ENCODE assay signal across 26 cellular contexts in genomic region chr13:60327551-60327950, GRCh38.
A peak's percentile ranks its signal among the peaks of the same experiment; 100 is the strongest.
DNase-seq lines count a peak whose midpoint lies in the region; ATAC-seq and TF ChIP-seq lines count a peak whose summit lies in the region.
"Had no signal": no experiment of that assay in that cellular context is flagged by ENCODE, and none has a peak within 500 bp of the region (broad histone marks: within the 10 kb centered on the region; RNA-seq: fewer than 3 reads in every experiment).

No MANE protein-coding gene starts in this region.

- H3K27ac ChIP-seq in BLaER1 treated with 17β-estradiol and CSF1 and Interleukin-3, amounts not matched to agents 10 nM and 100 nM, result no peak overlapping the region
- H3K27ac ChIP-seq in SK-N-MC (peak overlapping the region; percentile 82), neural cell (ENCODE audit: low read length) (no peak overlapping the region)
- H3K27ac ChIP-seq: right atrium auricular region, thyroid gland had no signal

- peak overlapping the region in 10 of 11 experiments; percentile 18 to 63 (median 34); a peak in 14 of 22 replicates for H3K4me2 ChIP-seq in BLaER1 treated with 17β-estradiol and CSF1 and Interleukin-3, amounts not matched to agents 10 nM and 100 nM
- H3K4me2 ChIP-seq in neural cell (ENCODE audit: low read length), result no peak overlapping the region
- H3K4me2 ChIP-seq: SK-N-SH had no signal

- H3K4me1 ChIP-seq in BLaER1 treated with 17β-estradiol and CSF1 and Interleukin-3, amounts not matched to agents 10 nM and 100 nM, result peaks cover 13 to 19% (median 16%) of the 10 kb centered on the region in 10 experiments; a peak in 18 of 20 replicates
- H3K4me1 ChIP-seq in endocrine pancreas (ENCODE audit: control insufficient read depth, insufficient read depth, low read length), result peaks cover 7% of the 10 kb centered on the region
- peaks cover 45% of the 10 kb centered on the region for H3K4me1 ChIP-seq in Caco-2
- H3K4me1 ChIP-seq: thyroid gland had no signal

- H3K27me3 ChIP-seq in BLaER1 treated with 17β-estradiol and CSF1 and Interleukin-3, amounts not matched to agents 10 nM and 100 nM, result no peaks in the 10 kb centered on the region
- H3K27me3 ChIP-seq in endocrine pancreas (ENCODE audit: control insufficient read depth, insufficient read depth, low read length) (no peaks in the 10 kb centered on the region), neural cell (ENCODE audit: insufficient read depth, low read depth, low read length) (no peaks in the 10 kb centered on the region), Caco-2 (replicated peaks; ENCODE audit: control insufficient read depth, insufficient read depth, low read length) (no peaks in the 10 kb centered on the region)
- H3K27me3 ChIP-seq: right atrium auricular region, thyroid gland had no signal

- no peak overlapping the region for H3K4me3 Mint-ChIP-seq in Caco-2 (ENCODE audit: unreplicated experiment)
- H3K4me3 Mint-ChIP-seq: activated CD4-positive, alpha-beta T cell treated with anti-CD3 and anti-CD28 coated beads, Interleukin-2, amount 10 ng/mL, durations not matched to agents 7 days and 5 days; activated T-cell treated with anti-CD3 and anti-CD28 coated beads, Interleukin-2, amount 50 U/mL, for 72 hours; CD4-positive, CD25-positive, alpha-beta regulatory T cell; T-helper 17 cell had no signal

- H3K4me3 ChIP-seq in BLaER1 treated with 17β-estradiol and CSF1 and Interleukin-3, amounts not matched to agents 10 nM and 100 nM, result no peak overlapping the region
- H3K4me3 ChIP-seq in SK-N-MC (no peak overlapping the region), endocrine pancreas (ENCODE audit: control insufficient read depth, insufficient read depth, low read length) (peak overlapping the region; percentile 22), neural cell (ENCODE audit: low read length) (no peak overlapping the region), Caco-2 (ENCODE audit: low read depth, low read length) (no peak overlapping the region)
- H3K4me3 ChIP-seq: right atrium auricular region, thyroid gland had no signal

- H3K27me3 Mint-ChIP-seq in Caco-2 (ENCODE audit: insufficient read depth, unreplicated experiment), result no peaks in the 10 kb centered on the region

- ATAC-seq in GM21825 (IDR thresholded peaks at IDR 0.05; ENCODE audit: unreplicated experiment) (no peak), GM18517 (IDR thresholded peaks at IDR 0.05; ENCODE audit: unreplicated experiment) (no peak), left lobe of liver (no peak)
- ATAC-seq: activated T-cell treated with anti-CD3 and anti-CD28 coated beads, Interleukin-2, amount 50 U/mL, for 72 hours; stimulated activated naive CD8-positive, alpha-beta T cell treated with anti-CD3 and anti-CD28 coated beads, Interleukin-15, Interleukin-2, amounts not matched to agents 100 U/mL and 50 U/mL, for 24 hours; T-helper 17 cell had no signal

- H3K9me3 ChIP-seq in BLaER1 treated with 17β-estradiol and CSF1 and Interleukin-3, amounts not matched to agents 10 nM and 100 nM (replicated peaks in 1 of 11), result no peaks in the 10 kb centered on the region
- peaks cover under 1% of the 10 kb centered on the region; the same call in 1 of the 2 replicates for H3K9me3 ChIP-seq in SK-N-MC (ENCODE audit: low read depth, low read length)
- H3K9me3 ChIP-seq in endocrine pancreas (ENCODE audit: control insufficient read depth, low read length), result no peaks in the 10 kb centered on the region
- H3K9me3 ChIP-seq in neural cell (ENCODE audit: low read length), result no peaks in the 10 kb centered on the region
- H3K9me3 ChIP-seq in Caco-2, result no peaks in the 10 kb centered on the region
- H3K9me3 ChIP-seq: right atrium auricular region, SK-N-SH, thyroid gland had no signal

- no peak overlapping the region for H3K27ac Mint-ChIP-seq in Caco-2 (ENCODE audit: unreplicated experiment)
- H3K27ac Mint-ChIP-seq: activated CD4-positive, alpha-beta T cell treated with anti-CD3 and anti-CD28 coated beads, Interleukin-2, amount 10 ng/mL, durations not matched to agents 7 days and 5 days; activated T-cell treated with anti-CD3 and anti-CD28 coated beads, Interleukin-2, amount 50 U/mL, for 72 hours; T-helper 17 cell had no signal

- intact Hi-C loops in Caco-2 (cut with micrococcal nuclease; ENCODE audit: unreplicated experiment), result loop anchor here (10.0 kb wide), 1 partner anchor 193 kb away; no protein-coding TSS in a partner anchor

- H3K36me3 ChIP-seq in BLaER1 treated with 17β-estradiol and CSF1 and Interleukin-3, amounts not matched to agents 10 nM and 100 nM, result no peaks in the 10 kb centered on the region
- peaks cover 1% of the 10 kb centered on the region; the same call in 1 of the 2 replicates for H3K36me3 ChIP-seq in SK-N-MC (ENCODE audit: insufficient read depth, low read length)
- no peaks in the 10 kb centered on the region for H3K36me3 ChIP-seq in endocrine pancreas (ENCODE audit: control insufficient read depth, insufficient read depth, low read length)
- H3K36me3 ChIP-seq in neural cell (ENCODE audit: insufficient read depth, low read length), result no peaks in the 10 kb centered on the region
- H3K36me3 ChIP-seq in Caco-2 (ENCODE audit: control insufficient read depth, insufficient read depth, low read length), result no peaks in the 10 kb centered on the region
- H3K36me3 ChIP-seq: right atrium auricular region, thyroid gland had no signal

- DNase-seq in SK-N-MC (ENCODE audit: low read depth, low spot score), result no peak
- DNase-seq in Caco-2, result no peak
- no peak for DNase-seq in left lobe of liver (ENCODE audit: low spot score)
- DNase-seq: activated CD4-positive, alpha-beta T cell treated with anti-CD3 and anti-CD28 coated beads, Interleukin-2, amount 10 ng/mL, durations not matched to agents 7 days and 5 days; activated naive CD4-positive, alpha-beta T cell treated with Interleukin-2 at 50 U/mL for 16 hours; activated T-cell treated with anti-CD3 and anti-CD28 coated beads, Interleukin-2, amount 50 U/mL, for 72 hours; amniotic stem cell; CD4-positive, CD25-positive, alpha-beta regulatory T cell; cortex of kidney; DMS 273 treated with DMSO at 0.1 percent for 48 hours; MM.1S; NCI-H187; NCI-H2171 treated with DMSO at 0.1 percent for 48 hours; NCI-H526 treated with DMSO at 0.1 percent for 48 hours; SK-N-SH; stimulated activated CD4-positive, alpha-beta T cell treated with anti-CD3 and anti-CD28 coated beads, Interleukin-12 subunit alpha, Interleukin-12 subunit beta, amount 100 ng/mL, for 4 hours; stimulated activated CD4-positive, alpha-beta T cell treated with anti-CD3 and anti-CD28 coated beads, Interleukin-4, amount 100 ng/mL, for 4 hours; stimulated activated naive CD8-positive, alpha-beta T cell treated with anti-CD3 and anti-CD28 coated beads, Interleukin-15, Interleukin-2, amounts not matched to agents 100 U/mL and 50 U/mL, for 24 hours; T-helper 17 cell; thyroid gland had no signal

- POLR2A ChIA-PET in Caco-2 (lab: Charles Lee), result no interaction called here

- no peaks in the 10 kb centered on the region for H3K9me3 Mint-ChIP-seq in Caco-2 (ENCODE audit: unreplicated experiment)
- H3K9me3 Mint-ChIP-seq: activated CD4-positive, alpha-beta T cell treated with anti-CD3 and anti-CD28 coated beads, Interleukin-2, amount 10 ng/mL, durations not matched to agents 7 days and 5 days; activated T-cell treated with anti-CD3 and anti-CD28 coated beads, Interleukin-2, amount 50 U/mL, for 72 hours had no signal

- H3K79me2 ChIP-seq in neural cell (replicated peaks; ENCODE audit: insufficient read depth, low read length), result no peaks in the 10 kb centered on the region

- no peaks in the 10 kb centered on the region for H3K9me2 ChIP-seq in neural cell (ENCODE audit: insufficient read depth, low read length)
- H3K9me2 ChIP-seq: SK-N-SH had no signal

- H4K20me1 ChIP-seq in BLaER1 treated with 17β-estradiol and CSF1 and Interleukin-3, amounts not matched to agents 10 nM and 100 nM, result no peaks in the 10 kb centered on the region
- H4K20me1 ChIP-seq in neural cell (ENCODE audit: insufficient read depth), result no peaks in the 10 kb centered on the region

- H3K36me3 Mint-ChIP-seq in Caco-2 (ENCODE audit: insufficient read depth, unreplicated experiment), result no peaks in the 10 kb centered on the region
- H3K36me3 Mint-ChIP-seq: CD4-positive, CD25-positive, alpha-beta regulatory T cell had no signal

- H3F3A ChIP-seq in neural cell (ENCODE audit: insufficient read depth, low read length, poor library complexity, severe bottlenecking), result no peaks in the 10 kb centered on the region

- no TSS peak for BruUV-seq in Caco-2 (replicated peaks; lab: Mats Ljungman, UMichigan)

- TF ChIP-seq EP300 in neural cell (conservative IDR thresholded peaks at IDR 0.05; ENCODE audit: poor library complexity, severe bottlenecking), result no peak

- peaks cover 22% of the 10 kb centered on the region for H3K4me1 Mint-ChIP-seq in Caco-2 (ENCODE audit: low read depth, unreplicated experiment)
- H3K4me1 Mint-ChIP-seq: activated CD4-positive, alpha-beta T cell treated with anti-CD3 and anti-CD28 coated beads, Interleukin-2, amount 10 ng/mL, durations not matched to agents 7 days and 5 days had no signal

- H3K9ac ChIP-seq in BLaER1 treated with 17β-estradiol and CSF1 and Interleukin-3, amounts not matched to agents 10 nM and 100 nM, result peak overlapping the region in 1 of 11 experiments; percentile 35; a peak in 2 of 22 replicates
- no peak overlapping the region for H3K9ac ChIP-seq in SK-N-MC (ENCODE audit: insufficient read length)
- no peak overlapping the region for H3K9ac ChIP-seq in endocrine pancreas (ENCODE audit: control insufficient read depth, insufficient read depth, low read length)
- H3K9ac ChIP-seq in neural cell (ENCODE audit: low read length), result no peak overlapping the region
- H3K9ac ChIP-seq: SK-N-SH had no signal

- CTCF ChIA-PET in Caco-2 (lab: Charles Lee), result no interaction called here

- TF ChIP-seq CTCF in neural cell (IDR thresholded peaks at IDR 0.05; ENCODE audit: poor library complexity, severe bottlenecking) (no peak), Caco-2 (IDR thresholded peaks at IDR 0.05; ENCODE audit: insufficient read depth in 1 of 2, low read depth in 1 of 2, low read length in 1 of 2, severe bottlenecking in 1 of 2, unreplicated experiment in 1 of 2) (no peak)

- H2AFZ ChIP-seq in neural cell (ENCODE audit: low read depth, low read length), result no peak overlapping the region

- no peak for TF ChIP-seq RAD21 in neural cell (conservative IDR thresholded peaks at IDR 0.05)
